ENCODE assay signal across 30 cellular contexts in genomic region chr2:229176136-229176535, GRCh38.
"Had no signal": no experiment of that assay in that cellular context is flagged by ENCODE, and none has a peak within 500 bp of the region (broad histone marks: within the 10 kb centered on the region; RNA-seq: fewer than 3 reads in every experiment).

No MANE protein-coding gene starts in this region.

- H3K9me3 ChIP-seq: SJSA1 had no signal

- H3K36me3 ChIP-seq: breast epithelium, SJSA1 had no signal

- H3K4me1 ChIP-seq: breast epithelium, SJSA1 had no signal

- H3K4me3 ChIP-seq: breast epithelium, MG63, SJSA1 had no signal

- H3K27ac ChIP-seq: breast epithelium, KMS-11, RWPE1, SJSA1 had no signal

- H3K27me3 ChIP-seq: breast epithelium, MG63, SJSA1 had no signal

- ATAC-seq: activated T-cell treated with anti-CD3 and anti-CD28 coated beads, Interleukin-2, amount 50 U/mL, for 4 hours; Panc1; T-cell had no signal

- DNase-seq: activated B cell treated with CpG ODN at 0.5 μM for 24 hours; activated CD4-positive, alpha-beta T cell treated with anti-CD3 and anti-CD28 coated beads for 1 hour; activated CD4-positive, alpha-beta T cell treated with anti-CD3 and anti-CD28 coated beads, Interleukin-2, amount 50 U/mL, for 48 hours; activated CD8-positive, alpha-beta memory T cell treated with anti-CD3 and anti-CD28 coated beads for 24 hours; activated effector memory CD4-positive, alpha-beta T cell treated with anti-CD3 and anti-CD28 coated beads, Interleukin-2, amount 50 U/mL, for 16 hours; activated naive CD4-positive, alpha-beta T cell treated with Interleukin-2 at 50 U/mL for 16 hours; activated T-cell treated with anti-CD3 and anti-CD28 coated beads, Interleukin-2, amount 50 U/mL, for 4 hours; anterior cingulate cortex; caudate nucleus; MG63; MV-4-11; NCI-H1092 treated with DMSO at 0.1 percent for 48 hours; NCI-H1417 treated with DMSO at 0.1 percent for 48 hours; NCI-H187; NCI-H2171; NCI-H2227 treated with DMSO at 0.1 percent for 48 hours; NCI-H446 treated with DMSO at 0.1 percent for 48 hours; NCI-H524 treated with DMSO at 0.1 percent for 48 hours; NCI-H748 treated with DMSO at 0.1 percent for 48 hours; NK-92 treated with Interleukin-12 subunit alpha and Interleukin-12 subunit beta, amount 100 ng/mL, for 24 hours; OCI-M1; SHP77; T-cell; T-helper 2 cell; T1000 had no signal
